In genomic region chr22:31161386-31161785, GRCh38 we compare ENCODE assay signal across 12 cellular contexts.
DNase-seq lines count a peak whose midpoint lies in the region; TF ChIP-seq lines count a peak whose summit lies in the region.
"Had no signal": no experiment of that assay in that cellular context is flagged by ENCODE, and none has a peak within 500 bp of the region (broad histone marks: within the 10 kb centered on the region; RNA-seq: fewer than 3 reads in every experiment).

No MANE protein-coding gene starts in this region.

- no peak for TF ChIP-seq CTCF in AG04449 (IDR thresholded peaks at IDR 0.05; ENCODE audit: insufficient read depth, low read length, missing control alignments)
- no peak for TF ChIP-seq CTCF in KMS-11 (conservative IDR thresholded peaks at IDR 0.05; ENCODE audit: low read depth, low read length)
- TF ChIP-seq CTCF in coronary artery (IDR thresholded peaks at IDR 0.05), result no peak
- no peak for TF ChIP-seq CTCF in nephron (IDR thresholded peaks at IDR 0.05; ENCODE audit: unreplicated experiment in 3 of 3)
- no peak for TF ChIP-seq CTCF in GM13977 (IDR thresholded peaks at IDR 0.05; ENCODE audit: extremely low read depth, insufficient read depth, missing control alignments)

- peak overlapping the region; percentile 97 to 100 (median 100) for H3K4me3 Mint-ChIP-seq in nephron

- no peaks in the 10 kb centered on the region for H3K36me3 ChIP-seq in KMS-11 (ENCODE audit: insufficient read depth)

- no peak overlapping the region for H3K27ac ChIP-seq in KMS-11
- H3K27ac ChIP-seq in coronary artery, result peak overlapping the region; percentile 15 to 92

- peaks cover 14% of the 10 kb centered on the region for H3K4me1 ChIP-seq in KMS-11 (ENCODE audit: low read depth, poor library complexity, severe bottlenecking)

- H3K36me3 Mint-ChIP-seq in nephron (ENCODE audit: low read depth), result peaks cover 16% of the 10 kb centered on the region

- DNase-seq in AG04449 (ENCODE audit: low read depth, low spot score), result no peak
- DNase-seq in coronary artery (ENCODE audit: low spot score), result no peak
- no peak for DNase-seq in NCI-H2081 treated with DMSO at 0.1 percent for 48 hours (lab: John Stamatoyannopoulos, UW)
- no peak for DNase-seq in GM13977 (ENCODE audit: low spot score)
- DNase-seq in hepatic stellate cell (ENCODE audit: low spot score), result no peak
- DNase-seq in ecto neural progenitor cell (ENCODE audit: low spot score), result no peak
- DNase-seq: activated CD4-positive, alpha-beta T cell treated with anti-CD3 and anti-CD28 coated beads for 1 hour; GOT3; hypothalamus; NCI-H1092 had no signal

- CTCF ChIA-PET in AG04449 (lab: Yijun Ruan, JAX), result interaction anchor here (1.0 to 16.4 kb wide), 10 partner anchors 11 to 211 kb away, joined by 3 to 160 read pairs (median 4); partner anchors contain the start of genes LIMK2 and SELENOM

- in situ Hi-C loops in GM13977 (cut with MboI; ENCODE audit: low pct_unique_long_range_greater_than_20kb, low sequenced_read_pairs, unreplicated experiment), result no loop called here

- H3K4me2 ChIP-seq in KMS-11, result peak overlapping the region; percentile 54; the same call in 1 of the 2 replicates

- POLR2A ChIA-PET in AG04449 (lab: Yijun Ruan, JAX), result no interaction called here

- peak overlapping the region in 1 of 3 experiments; percentile 91 for H3K27ac Mint-ChIP-seq in nephron

- peaks cover 11% of the 10 kb centered on the region for H3K27me3 Mint-ChIP-seq in nephron (ENCODE audit: low read depth)

- no peaks in the 10 kb centered on the region for H3K9me3 Mint-ChIP-seq in nephron

- no peak overlapping the region for H3K9ac ChIP-seq in KMS-11

- no peaks in the 10 kb centered on the region for H4K20me1 ChIP-seq in KMS-11 (ENCODE audit: insufficient read depth)

- H3K27me3 ChIP-seq in KMS-11 (ENCODE audit: insufficient read depth, low read depth), result no peaks in the 10 kb centered on the region; the same call in 1 of the 2 replicates

- H2AFZ ChIP-seq in KMS-11 (ENCODE audit: low read depth), result no peak overlapping the region

- H3K79me2 ChIP-seq in KMS-11 (ENCODE audit: insufficient read depth, low read depth), result peaks cover 20% of the 10 kb centered on the region; the same call in 1 of the 2 replicates

- H3K4me1 Mint-ChIP-seq in nephron, result peaks cover 23% of the 10 kb centered on the region

- H3K4me3 ChIP-seq in AG04449 (ENCODE audit: low read depth, low read length) (peak overlapping the region; percentile 93), KMS-11 (IDR thresholded peaks at IDR 0.05; ENCODE audit: insufficient read depth, low read depth, low read length) (no peak overlapping the region), coronary artery (peak overlapping the region; percentile 86)
